Comparison of ENCODE assay signal across 7 cellular contexts in genomic region chr13:102240110-102240509, GRCh38.
"Had no signal": no experiment of that assay in that cellular context is flagged by ENCODE, and none has a peak within 500 bp of the region (broad histone marks: within the 10 kb centered on the region; RNA-seq: fewer than 3 reads in every experiment).

No MANE protein-coding gene starts in this region.

- H3K27ac ChIP-seq: HL-60, KMS-11 had no signal

- ATAC-seq: GM23338, HepG2 had no signal

- H3K4me3 ChIP-seq: GM23338 had no signal

- H3K4me2 ChIP-seq: GM23338, KMS-11 had no signal

- DNase-seq: H9, HCEC 1CT, KBM-7 had no signal

- H3K9ac ChIP-seq: KMS-11 had no signal

- H2AFZ ChIP-seq: GM23338 had no signal
